ENCODE assay signal across 14 cellular contexts in genomic region chr2:58634653-58635347, GRCh38.
DNase-seq lines count a peak whose midpoint lies in the region; ATAC-seq and TF ChIP-seq lines count a peak whose summit lies in the region.
"Had no signal": no experiment of that assay in that cellular context is flagged by ENCODE, and none has a peak within 500 bp of the region (broad histone marks: within the 10 kb centered on the region; RNA-seq: fewer than 3 reads in every experiment).

No MANE protein-coding gene starts in this region.

- ATAC-seq in WTC11 (peak; percentile 74), gastroesophageal sphincter (no peak), GM19328 (IDR thresholded peaks at IDR 0.05; ENCODE audit: unreplicated experiment) (no peak)
- ATAC-seq: stimulated activated naive CD8-positive, alpha-beta T cell treated with anti-CD3 and anti-CD28 coated beads, Interleukin-15, Interleukin-2, amounts not matched to agents 100 U/mL and 50 U/mL, for 24 hours had no signal

- peak overlapping the region; percentile 55; the same call in 1 of the 2 replicates for H3K27ac Mint-ChIP-seq in WTC11
- H3K27ac Mint-ChIP-seq: brain had no signal

- DNase-seq in EH (ENCODE audit: low read depth) (peak; percentile 24), M059J (ENCODE audit: low read depth) (peak; percentile 84), WTC11 (ENCODE audit: low spot score) (no peak), left kidney (ENCODE audit: low read depth, low spot score) (peak; percentile 43), SHP77 treated with DMSO at 0.1 percent for 48 hours (lab: John Stamatoyannopoulos, UW) (no peak)
- DNase-seq in NK-92 treated with Interleukin-12 subunit alpha and Interleukin-12 subunit beta, amount 100 ng/mL, for 24 hours (lab: John Stamatoyannopoulos, UW), result no peak
- DNase-seq: activated CD4-positive, alpha-beta T cell treated with anti-CD3 and anti-CD28 coated beads for 1 hour; activated T-cell treated with anti-CD3 and anti-CD28 coated beads, Interleukin-2, amount 50 U/mL, for 48 hours; stimulated activated CD4-positive, alpha-beta T cell treated with anti-CD3 and anti-CD28 coated beads, Interleukin-4, amount 100 ng/mL, for 24 hours; stimulated activated naive CD8-positive, alpha-beta T cell treated with anti-CD3 and anti-CD28 coated beads, Interleukin-15, Interleukin-2, amounts not matched to agents 100 U/mL and 50 U/mL, for 24 hours had no signal

- peaks cover 42% of the 10 kb centered on the region for H3K4me1 Mint-ChIP-seq in WTC11

- H3K27ac ChIP-seq in gastroesophageal sphincter, result no peak overlapping the region
- H3K27ac ChIP-seq: C4-2B had no signal

- TF ChIP-seq EP300 in gastroesophageal sphincter (IDR thresholded peaks at IDR 0.05), result no peak

- H3K4me3 ChIP-seq in gastroesophageal sphincter, result no peak overlapping the region

- no peaks in the 10 kb centered on the region for H3K27me3 ChIP-seq in gastroesophageal sphincter

- H3K4me3 Mint-ChIP-seq in WTC11, result no peak overlapping the region
- H3K4me3 Mint-ChIP-seq: brain had no signal

- no peaks in the 10 kb centered on the region for H3K9me3 ChIP-seq in gastroesophageal sphincter

- H3K4me1 ChIP-seq in gastroesophageal sphincter, result no peaks in the 10 kb centered on the region

- 59 to 63% methylated on average over 3 of the region's 4 CpGs for WGBS in gastroesophageal sphincter (ENCODE audit: low coverage in 1 of 2), 2 donors

- TF ChIP-seq POLR2A in gastroesophageal sphincter (IDR thresholded peaks at IDR 0.05), result no peak

- CTCF ChIA-PET in WTC11 (lab: Charles Lee), result interaction anchor here (0.6 to 1.0 kb wide), 3 partner anchors 40 to 187 kb away, joined by 3 to 6 read pairs (median 4); no protein-coding TSS in a partner anchor

- H3K36me3 ChIP-seq in gastroesophageal sphincter, result no peaks in the 10 kb centered on the region

- TF ChIP-seq CTCF in WTC11 (IDR thresholded peaks at IDR 0.05) (no peak), gastroesophageal sphincter (IDR thresholded peaks at IDR 0.05) (no peak)

- H3K9me3 Mint-ChIP-seq in WTC11, result no peaks in the 10 kb centered on the region
- H3K9me3 Mint-ChIP-seq: brain had no signal

- H3K36me3 Mint-ChIP-seq in WTC11, result no peaks in the 10 kb centered on the region
- H3K36me3 Mint-ChIP-seq: brain had no signal

- H3K27me3 Mint-ChIP-seq in WTC11 (ENCODE audit: low read depth), result no peaks in the 10 kb centered on the region

- POLR2A ChIA-PET in WTC11 (lab: Charles Lee), result no interaction called here

TF ChIP-seq in WTC11, 78 proteins besides CTCF, POLR2A, EP300 and RAD21:
- TF ChIP-seq ATF3 (CRISPR knock-in tag; conservative IDR thresholded peaks at IDR 0.05) (no peak), HMGA2 (CRISPR knock-in tag; IDR thresholded peaks at IDR 0.05) (no peak), ZNF219 (CRISPR knock-in tag; IDR thresholded peaks at IDR 0.05; ENCODE audit: borderline replicate concordance) (no peak), ZMAT4 (CRISPR knock-in tag; IDR thresholded peaks at IDR 0.05) (no peak), E2F4 (CRISPR knock-in tag; IDR thresholded peaks at IDR 0.05; ENCODE audit: borderline replicate concordance, low read depth) (no peak), CBFB (CRISPR knock-in tag; IDR thresholded peaks at IDR 0.05; ENCODE audit: low read depth) (no peak), ZNF121 (CRISPR knock-in tag; IDR thresholded peaks at IDR 0.05) (no peak)

Comparison
In these comparisons a context has a peak if more than half of its experiments do, and no peak if none do; other contexts are left out.
1. DNase-seq: peak in EH (single experiment), M059J (single experiment) and left kidney (single experiment); none in WTC11 (single experiment), SHP77 treated with DMSO at 0.1 percent for 48 hours (single experiment) and NK-92 treated with Interleukin-12 subunit alpha and Interleukin-12 subunit beta, amount 100 ng/mL, for 24 hours (single experiment).